Comparison of ENCODE assay signal across 1 cellular context in genomic region chr1:15949453-15950245, GRCh38.
TF ChIP-seq lines count a peak whose summit lies in the region.

No MANE protein-coding gene starts in this region.

TF ChIP-seq in K562, 482 proteins besides CTCF, POLR2A, EP300 and RAD21 (continued from another document and continues in another):
- TF ChIP-seq MLLT1 (IDR thresholded peaks at IDR 0.05) (no peak), OTX1 (CRISPR knock-in tag; IDR thresholded peaks at IDR 0.05) (no peak), MAFF (IDR thresholded peaks at IDR 0.05; ENCODE audit: low read length) (no peak), ZBTB11 (CRISPR knock-in tag; IDR thresholded peaks at IDR 0.05) (peak in 1 of 3 experiments; percentile 59; a peak in 2 of 6 replicates), ZFP36 (IDR thresholded peaks at IDR 0.05; ENCODE audit: low read depth, low read length, partially characterized antibody) (no peak), NCOA2 (IDR thresholded peaks at IDR 0.05; ENCODE audit: partially characterized antibody in 2 of 2) (no peak), SAFB (IDR thresholded peaks at IDR 0.05; ENCODE audit: borderline replicate concordance, low read depth, low read length) (no peak), POLR3A (IDR thresholded peaks at IDR 0.05; ENCODE audit: borderline replicate concordance, extremely low read depth, insufficient read depth, insufficient read length) (no peak), SMAD1 (IDR thresholded peaks at IDR 0.05; ENCODE audit: low read depth, low read length, partially characterized antibody) (no peak), CGGBP1 (CRISPR knock-in tag; IDR thresholded peaks at IDR 0.05) (no peak), STAT6 (CRISPR knock-in tag; IDR thresholded peaks at IDR 0.05) (peak; percentile 64; the same call in 1 of the 2 replicates), E4F1 (CRISPR knock-in tag; IDR thresholded peaks at IDR 0.05; ENCODE audit: borderline replicate concordance) (no peak), XRCC5 (IDR thresholded peaks at IDR 0.05; ENCODE audit: low read depth, low read length) (0 out of 2 replicates have a peak, but pooled peaks have one; percentile 63), ZBTB7A (IDR thresholded peaks at IDR 0.05; ENCODE audit: borderline replicate concordance, control insufficient read depth, low read depth, low read length) (peak; percentile 62; the same call in 1 of the 2 replicates), ZNF134 (CRISPR knock-in tag; conservative IDR thresholded peaks at IDR 0.05) (no peak), SP1 (CRISPR knock-in tag; IDR thresholded peaks at IDR 0.05) (peak; percentile 82), ARID1B (IDR thresholded peaks at IDR 0.05) (peak; percentile 60; the same call in 1 of the 2 replicates), ZNF518B (CRISPR knock-in tag; IDR thresholded peaks at IDR 0.05) (no peak), ZNF274 (IDR thresholded peaks at IDR 0.05; ENCODE audit: borderline replicate concordance, low read depth, low read length) (no peak), TRIM24 (IDR thresholded peaks at IDR 0.05) (peak; percentile 34 to 53; a peak in 1 of 4 replicates), TAF9B (IDR thresholded peaks at IDR 0.05; ENCODE audit: partially characterized antibody) (no peak), ETS2 (tag; IDR thresholded peaks at IDR 0.05; ENCODE audit: borderline replicate concordance, poor library complexity, severe bottlenecking) (no peak), TBL1XR1 (IDR thresholded peaks at IDR 0.05; ENCODE audit: low read length in 2 of 2) (peak in 1 of 2 experiments; percentile 58; a peak in 1 of 4 replicates), NCOR1 (IDR thresholded peaks at IDR 0.05) (peak; percentile 62), E2F8 (IDR thresholded peaks at IDR 0.05; ENCODE audit: low read depth, partially characterized antibody) (no peak), ZNF212 (CRISPR knock-in tag; IDR thresholded peaks at IDR 0.05) (0 out of 2 replicates have a peak, but pooled peaks have one; percentile 14), RBM22 (IDR thresholded peaks at IDR 0.05; ENCODE audit: low read depth, low read length, poor library complexity, severe bottlenecking) (no peak), NUFIP1 (IDR thresholded peaks at IDR 0.05; ENCODE audit: partially characterized antibody) (no peak), ETV5 (CRISPR knock-in tag; IDR thresholded peaks at IDR 0.05; ENCODE audit: low read depth) (no peak), ZNF217 (CRISPR knock-in tag; IDR thresholded peaks at IDR 0.05) (no peak), TSC22D4 (tag; IDR thresholded peaks at IDR 0.05) (no peak), ZFPM2 (CRISPR knock-in tag; IDR thresholded peaks at IDR 0.05) (no peak), BRCA1 (IDR thresholded peaks at IDR 0.05) (no peak), BRCA1 (CRISPR knock-in tag; IDR thresholded peaks at IDR 0.05) (no peak), ELF4 (CRISPR knock-in tag; IDR thresholded peaks at IDR 0.05) (no peak), E2F4 (CRISPR knock-in tag; IDR thresholded peaks at IDR 0.05; ENCODE audit: low read depth) (peak; percentile 39; the same call in 1 of the 2 replicates), ZNF232 (CRISPR knock-in tag; IDR thresholded peaks at IDR 0.05) (no peak), SRSF1 (IDR thresholded peaks at IDR 0.05; ENCODE audit: low read depth, low read length) (no peak), HNRNPK (IDR thresholded peaks at IDR 0.05; ENCODE audit: low read depth, low read length, poor library complexity, severe bottlenecking) (no peak), NR1H2 (CRISPR knock-in tag; IDR thresholded peaks at IDR 0.05) (no peak), ZNF785 (CRISPR knock-in tag; IDR thresholded peaks at IDR 0.05) (no peak), CBX1 (IDR thresholded peaks at IDR 0.05; ENCODE audit: low read depth) (no peak), ZNF512 (tag; IDR thresholded peaks at IDR 0.05) (no peak), NR2C2 (CRISPR knock-in tag; IDR thresholded peaks at IDR 0.05) (0 out of 2 replicates have a peak, but pooled peaks have one; percentile 13), NR2C2 (tag; IDR thresholded peaks at IDR 0.05) (peak; percentile 64), ESRRA (IDR thresholded peaks at IDR 0.05; ENCODE audit: borderline replicate concordance, low read depth) (peak; percentile 64; the same call in 1 of the 2 replicates), ZEB2 (IDR thresholded peaks at IDR 0.05) (no peak)
